9 cellular contexts compared by ENCODE assay signal in the genomic region with DNA sequence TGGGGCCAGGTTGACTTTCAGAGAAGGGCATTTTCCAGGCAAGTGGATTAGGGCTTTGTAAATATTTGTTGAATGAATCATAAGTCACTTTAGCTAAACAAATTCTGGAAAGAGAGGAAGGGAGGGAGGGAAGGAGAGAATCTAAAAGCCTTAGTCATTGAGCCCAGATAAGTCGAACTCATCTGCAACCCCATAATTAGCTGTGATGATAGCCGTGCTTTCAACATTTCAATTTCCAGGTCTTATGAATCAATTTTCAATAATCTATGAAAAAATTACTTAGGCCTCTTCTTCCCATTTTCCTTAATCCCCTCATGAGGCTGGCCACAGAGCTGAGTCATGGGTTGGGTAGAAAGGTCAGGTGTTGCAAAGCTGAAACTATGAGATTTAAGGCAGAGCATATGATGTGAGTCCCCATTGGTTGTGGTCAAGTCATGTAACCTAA.
A peak's percentile ranks its signal among the peaks of the same experiment; 100 is the strongest.
DNase-seq lines count a peak whose midpoint lies in the region; ATAC-seq and TF ChIP-seq lines count a peak whose summit lies in the region.
"Had no signal": no experiment of that assay in that cellular context is flagged by ENCODE, and none has a peak within 500 bp of the region (broad histone marks: within the 10 kb centered on the region; RNA-seq: fewer than 3 reads in every experiment).

No MANE protein-coding gene starts in this region.

- no peak for TF ChIP-seq EP300 in sigmoid colon (IDR thresholded peaks at IDR 0.05)

- H3K14ac ChIP-seq in trophoblast cell (ENCODE audit: low read length) = no peak overlapping the region

- no peak overlapping the region for H3K4ac ChIP-seq in trophoblast cell (ENCODE audit: low read depth, low read length)

- no peak overlapping the region for H3K9ac ChIP-seq in trophoblast cell (ENCODE audit: low read length)

- intact Hi-C loops in sigmoid colon (cut with DNase I) = no loop called here

- ATAC-seq in HG02885 (IDR thresholded peaks at IDR 0.05; ENCODE audit: poor library complexity, unreplicated experiment) (no peak), GM19467 (IDR thresholded peaks at IDR 0.05; ENCODE audit: unreplicated experiment) (no peak), HG02759 (IDR thresholded peaks at IDR 0.05; ENCODE audit: unreplicated experiment) (no peak)

- H3K36me3 ChIP-seq in trophoblast cell (ENCODE audit: control insufficient read depth in 1 of 2, insufficient read depth in 2 of 2, low read length in 2 of 2) = no peaks in the 10 kb centered on the region
- H3K36me3 ChIP-seq in sigmoid colon = no peaks in the 10 kb centered on the region

- peak overlapping the region; percentile 77 for H3K27ac ChIP-seq in trophoblast cell (ENCODE audit: low read depth, low read length)
- H3K27ac ChIP-seq in sigmoid colon = no peak overlapping the region

- no peak overlapping the region for H2AK5ac ChIP-seq in trophoblast cell (ENCODE audit: low read length)

- H2BK12ac ChIP-seq in trophoblast cell (ENCODE audit: low read length) = no peak overlapping the region

- peaks cover 6 to 9% of the 10 kb centered on the region in 2 experiments for H3K4me1 ChIP-seq in trophoblast cell (ENCODE audit: control insufficient read depth in 1 of 2, insufficient read depth in 2 of 2, low read length in 2 of 2)
- peaks cover 0 to 9% (median 4%) of the 10 kb centered on the region in 4 donors for H3K4me1 ChIP-seq in sigmoid colon

- H4K8ac ChIP-seq in trophoblast cell (ENCODE audit: low read depth, low read length) = no peak overlapping the region

- no peak for TF ChIP-seq POLR2A in sigmoid colon (IDR thresholded peaks at IDR 0.05)

- DNase-seq in ELF-1 (ENCODE audit: low read depth, low spot score) = peak; percentile 13
- peak; percentile 93 for DNase-seq in NCI-H69 (lab: John Stamatoyannopoulos, UW)
- DNase-seq in choroid plexus epithelial cell (ENCODE audit: low read depth) = peak; percentile 84
- peak in 1 of 2 donors; percentile 43 for DNase-seq in trophoblast cell
- no peak for DNase-seq in sigmoid colon
- DNase-seq: anterior cingulate cortex had no signal

- no peak overlapping the region for H2AFZ ChIP-seq in trophoblast cell (ENCODE audit: insufficient read depth, low read length, poor library complexity)

- H2BK5ac ChIP-seq in trophoblast cell (ENCODE audit: low read depth, low read length, poor library complexity) = peak overlapping the region; percentile 26

- peaks cover 10% of the 10 kb centered on the region for H3K79me1 ChIP-seq in trophoblast cell (ENCODE audit: low read length)

- H3K18ac ChIP-seq in trophoblast cell (ENCODE audit: low read length) = no peak overlapping the region

- no peak overlapping the region for H4K12ac ChIP-seq in trophoblast cell (ENCODE audit: low read depth, low read length)

- H3K27me3 ChIP-seq in trophoblast cell (ENCODE audit: insufficient read depth, low read length) = no peaks in the 10 kb centered on the region
- H3K27me3 ChIP-seq in sigmoid colon = no peaks in the 10 kb centered on the region

- peaks cover 4% of the 10 kb centered on the region for H3K79me2 ChIP-seq in trophoblast cell (ENCODE audit: control insufficient read depth, insufficient read depth, low read length, poor library complexity)

- peak overlapping the region; percentile 28 for H3K4me2 ChIP-seq in trophoblast cell (ENCODE audit: low read length)

- H3K9me3 ChIP-seq in trophoblast cell (ENCODE audit: insufficient read depth, low read depth, low read length) = no peaks in the 10 kb centered on the region
- H3K9me3 ChIP-seq in sigmoid colon = peaks cover 0 to 1% (median 0%) of the 10 kb centered on the region in 4 donors

- peak overlapping the region; percentile 20 for H2BK120ac ChIP-seq in trophoblast cell (ENCODE audit: insufficient read depth, low read length, poor library complexity)

- H4K91ac ChIP-seq in trophoblast cell (ENCODE audit: low read depth, low read length) = peak overlapping the region; percentile 26

- TF ChIP-seq CTCF in choroid plexus epithelial cell (conservative IDR thresholded peaks at IDR 0.05; ENCODE audit: low read depth, low read length) (no peak), sigmoid colon (IDR thresholded peaks at IDR 0.05) (no peak)

- H3K4me3 ChIP-seq in choroid plexus epithelial cell (ENCODE audit: low read depth, low read length) (no peak overlapping the region), trophoblast cell (ENCODE audit: low read depth, low read length) (no peak overlapping the region), sigmoid colon (no peak overlapping the region)

- WGBS in trophoblast cell (ENCODE audit: extremely low coverage, insufficient coverage, insufficient read length) = no CpG with 5 or more reads among the region's 2 CpGs
- WGBS in sigmoid colon, 2 donors = 40 to 80% methylated on average over 2 of the region's 2 CpGs

- H3K23ac ChIP-seq in trophoblast cell (ENCODE audit: low read length) = no peak overlapping the region
